ENCODE assay signal across 7 cellular contexts in the genomic region with DNA sequence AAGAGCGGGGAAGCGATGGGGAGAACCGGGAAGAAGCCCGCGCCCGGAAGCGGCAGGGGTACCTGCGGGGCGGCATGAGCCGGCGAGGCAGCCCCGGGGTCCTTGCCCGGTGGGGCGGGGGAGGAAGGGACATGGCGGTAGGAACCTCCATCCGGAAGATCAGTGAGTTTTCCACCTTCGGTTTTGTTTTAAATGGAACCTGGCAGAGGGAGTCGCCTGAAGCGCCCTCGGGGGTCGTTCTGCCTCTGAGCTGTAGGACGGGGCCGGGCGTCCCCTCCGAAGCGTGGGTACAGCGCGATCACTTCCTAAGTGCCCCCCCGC. TPM values are rescaled to one million over a fixed set of nuclear protein-coding genes. Genes with fewer than 3 reads are reported as not detected.
A peak's percentile ranks its signal among the peaks of the same experiment; 100 is the strongest.
DNase-seq lines count a peak whose midpoint lies in the region; ATAC-seq and TF ChIP-seq lines count a peak whose summit lies in the region.

No MANE protein-coding gene starts in this region.

- peaks cover 5% of the 10 kb centered on the region for H3K4me1 ChIP-seq in HEK293 (ENCODE audit: control insufficient read depth, insufficient read depth, low read length)
- peaks cover 0 to 43% (median 24%) of the 10 kb centered on the region in 4 donors for H3K4me1 ChIP-seq in sigmoid colon

- in situ Hi-C loops in GM13977 (cut with MboI; ENCODE audit: low pct_unique_long_range_greater_than_20kb, low sequenced_read_pairs, unreplicated experiment) = no loop called here

- DNase-seq in GM13977 (ENCODE audit: low spot score) = peak; percentile 55
- DNase-seq in fibroblast of the aortic adventitia (ENCODE audit: low read depth) = no peak
- no peak for DNase-seq in sigmoid colon

- peak; percentile 12 for ATAC-seq in SK-N-SH treated with all-trans-retinoic acid at 6 μM for 48 hours
- no peak for ATAC-seq in HG03097 (IDR thresholded peaks at IDR 0.05; ENCODE audit: low FRiP score, unreplicated experiment)
- ATAC-seq in HG03565 (IDR thresholded peaks at IDR 0.05; ENCODE audit: unreplicated experiment) = no peak

- H3K9me3 ChIP-seq in HEK293 (ENCODE audit: control insufficient read depth, insufficient read depth, low read depth, low read length) (no peaks in the 10 kb centered on the region), sigmoid colon (no peaks in the 10 kb centered on the region)

- TF ChIP-seq EP300 in sigmoid colon (IDR thresholded peaks at IDR 0.05) = no peak

- TF ChIP-seq POLR2A in sigmoid colon (IDR thresholded peaks at IDR 0.05) = no peak

- POLR2A ChIA-PET in HEK293 (lab: Yijun Ruan, JAX) = interaction anchor here (0.6 to 1.3 kb wide), 3 partner anchors 28 to 1834 kb away, joined by 4 to 8 read pairs (median 4); no protein-coding TSS in a partner anchor

- WGBS in sigmoid colon, 2 donors = 0 to 1% methylated on average over 29 of the region's 29 CpGs

- H3K27me3 ChIP-seq in sigmoid colon = no peaks in the 10 kb centered on the region

- H3K36me3 ChIP-seq in HEK293 (ENCODE audit: control insufficient read depth in 2 of 2, insufficient read depth in 1 of 2, low read length in 2 of 2) (peaks cover 17 to 30% of the 10 kb centered on the region in 2 experiments), sigmoid colon (peaks cover 0 to 7% (median 0%) of the 10 kb centered on the region in 4 donors)

- CTCF ChIA-PET in HEK293 (lab: Yijun Ruan, JAX) = interaction anchor here (0.6 to 0.9 kb wide), 4 partner anchors 77 to 1224 kb away, joined by 3 read pairs; no protein-coding TSS in a partner anchor

- H3K4me3 ChIP-seq in HEK293 (ENCODE audit: low read depth, low read length) = peak overlapping the region; percentile 77
- peak overlapping the region; percentile 84 for H3K4me3 ChIP-seq in fibroblast of the aortic adventitia (ENCODE audit: low read depth, low read length)
- peak overlapping the region; percentile 41 to 89 (median 78) for H3K4me3 ChIP-seq in sigmoid colon

- H3K27ac ChIP-seq in HEK293 (ENCODE audit: extremely low read depth, low read depth, low read length) (peak overlapping the region; percentile 81; the same call in 1 of the 2 replicates), sigmoid colon (peak overlapping the region; percentile 79 to 87 (median 80))

- intact Hi-C loops in sigmoid colon (cut with DNase I) = no loop called here

- TF ChIP-seq CTCF in GM13977 (IDR thresholded peaks at IDR 0.05; ENCODE audit: extremely low read depth, insufficient read depth, missing control alignments) = no peak
- TF ChIP-seq CTCF in HEK293 (tag by site-specific recombination; IDR thresholded peaks at IDR 0.05) = no peak
- TF ChIP-seq CTCF in fibroblast of the aortic adventitia (IDR thresholded peaks at IDR 0.05; ENCODE audit: insufficient read depth, low read length) = no peak
- TF ChIP-seq CTCF in sigmoid colon (IDR thresholded peaks at IDR 0.05) = no peak

TF ChIP-seq in HEK293, 187 proteins besides CTCF, POLR2A, EP300 and RAD21 (continues in another document):
- no peak for TF ChIP-seq SETDB1 (IDR thresholded peaks at IDR 0.05; ENCODE audit: insufficient read length, low read length)
- TF ChIP-seq ZNF610 (tag by site-specific recombination; IDR thresholded peaks at IDR 0.05; ENCODE audit: borderline replicate concordance) = no peak
- no peak for TF ChIP-seq ZNF76 (tag by site-specific recombination; IDR thresholded peaks at IDR 0.05; ENCODE audit: borderline replicate concordance, low read depth)
- TF ChIP-seq ZNF391 (tag by site-specific recombination; IDR thresholded peaks at IDR 0.05; ENCODE audit: borderline replicate concordance, low read depth) = 0 out of 2 replicates have a peak, but pooled peaks have one; percentile 4
- no peak for TF ChIP-seq ZNF707 (tag by site-specific recombination; IDR thresholded peaks at IDR 0.05)
- no peak for TF ChIP-seq ZNF132 (tag by site-specific recombination; IDR thresholded peaks at IDR 0.05; ENCODE audit: borderline replicate concordance)
- no peak for TF ChIP-seq ZNF19 (tag by site-specific recombination; IDR thresholded peaks at IDR 0.05; ENCODE audit: low read depth)
- TF ChIP-seq ZBTB48 (tag by site-specific recombination; IDR thresholded peaks at IDR 0.05) = no peak
- TF ChIP-seq, protein P1, sequence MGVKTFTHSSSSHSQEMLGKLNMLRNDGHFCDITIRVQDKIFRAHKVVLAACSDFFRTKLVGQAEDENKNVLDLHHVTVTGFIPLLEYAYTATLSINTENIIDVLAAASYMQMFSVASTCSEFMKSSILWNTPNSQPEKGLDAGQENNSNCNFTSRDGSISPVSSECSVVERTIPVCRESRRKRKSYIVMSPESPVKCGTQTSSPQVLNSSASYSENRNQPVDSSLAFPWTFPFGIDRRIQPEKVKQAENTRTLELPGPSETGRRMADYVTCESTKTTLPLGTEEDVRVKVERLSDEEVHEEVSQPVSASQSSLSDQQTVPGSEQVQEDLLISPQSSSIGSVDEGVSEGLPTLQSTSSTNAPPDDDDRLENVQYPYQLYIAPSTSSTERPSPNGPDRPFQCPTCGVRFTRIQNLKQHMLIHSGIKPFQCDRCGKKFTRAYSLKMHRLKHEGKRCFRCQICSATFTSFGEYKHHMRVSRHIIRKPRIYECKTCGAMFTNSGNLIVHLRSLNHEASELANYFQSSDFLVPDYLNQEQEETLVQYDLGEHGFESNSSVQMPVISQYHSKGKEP (tag by site-specific recombination; IDR thresholded peaks at IDR 0.05) = no peak
- TF ChIP-seq SP2 (tag by site-specific recombination; IDR thresholded peaks at IDR 0.05) = no peak
- no peak for TF ChIP-seq ZNF354C (tag by site-specific recombination; IDR thresholded peaks at IDR 0.05; ENCODE audit: borderline replicate concordance, low read depth)
- TF ChIP-seq ZNF239 (tag by site-specific recombination; IDR thresholded peaks at IDR 0.05) = no peak

TF ChIP-seq in SK-N-SH treated with all-trans-retinoic acid at 6 μM for 48 hours, 23 proteins besides CTCF, POLR2A, EP300 and RAD21 (continues in another document):
- no peak for TF ChIP-seq GLIS3 (CRISPR knock-in tag; IDR thresholded peaks at IDR 0.05)
- TF ChIP-seq TOX (CRISPR knock-in tag; IDR thresholded peaks at IDR 0.05; ENCODE audit: borderline replicate concordance) = no peak
- no peak for TF ChIP-seq ZNF70 (CRISPR knock-in tag; IDR thresholded peaks at IDR 0.05)
- TF ChIP-seq ZNF8 (CRISPR knock-in tag; IDR thresholded peaks at IDR 0.05) = no peak
- TF ChIP-seq, protein P2, sequence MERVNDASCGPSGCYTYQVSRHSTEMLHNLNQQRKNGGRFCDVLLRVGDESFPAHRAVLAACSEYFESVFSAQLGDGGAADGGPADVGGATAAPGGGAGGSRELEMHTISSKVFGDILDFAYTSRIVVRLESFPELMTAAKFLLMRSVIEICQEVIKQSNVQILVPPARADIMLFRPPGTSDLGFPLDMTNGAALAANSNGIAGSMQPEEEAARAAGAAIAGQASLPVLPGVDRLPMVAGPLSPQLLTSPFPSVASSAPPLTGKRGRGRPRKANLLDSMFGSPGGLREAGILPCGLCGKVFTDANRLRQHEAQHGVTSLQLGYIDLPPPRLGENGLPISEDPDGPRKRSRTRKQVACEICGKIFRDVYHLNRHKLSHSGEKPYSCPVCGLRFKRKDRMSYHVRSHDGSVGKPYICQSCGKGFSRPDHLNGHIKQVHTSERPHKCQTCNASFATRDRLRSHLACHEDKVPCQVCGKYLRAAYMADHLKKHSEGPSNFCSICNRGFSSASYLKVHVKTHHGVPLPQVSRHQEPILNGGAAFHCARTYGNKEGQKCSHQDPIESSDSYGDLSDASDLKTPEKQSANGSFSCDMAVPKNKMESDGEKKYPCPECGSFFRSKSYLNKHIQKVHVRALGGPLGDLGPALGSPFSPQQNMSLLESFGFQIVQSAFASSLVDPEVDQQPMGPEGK (CRISPR knock-in tag; IDR thresholded peaks at IDR 0.05; ENCODE audit: borderline replicate concordance) = no peak
- no peak for TF ChIP-seq CSDC2 (CRISPR knock-in tag; IDR thresholded peaks at IDR 0.05)
- no peak for TF ChIP-seq BACH2 (CRISPR knock-in tag; IDR thresholded peaks at IDR 0.05; ENCODE audit: borderline replicate concordance)
- TF ChIP-seq, protein P3, sequence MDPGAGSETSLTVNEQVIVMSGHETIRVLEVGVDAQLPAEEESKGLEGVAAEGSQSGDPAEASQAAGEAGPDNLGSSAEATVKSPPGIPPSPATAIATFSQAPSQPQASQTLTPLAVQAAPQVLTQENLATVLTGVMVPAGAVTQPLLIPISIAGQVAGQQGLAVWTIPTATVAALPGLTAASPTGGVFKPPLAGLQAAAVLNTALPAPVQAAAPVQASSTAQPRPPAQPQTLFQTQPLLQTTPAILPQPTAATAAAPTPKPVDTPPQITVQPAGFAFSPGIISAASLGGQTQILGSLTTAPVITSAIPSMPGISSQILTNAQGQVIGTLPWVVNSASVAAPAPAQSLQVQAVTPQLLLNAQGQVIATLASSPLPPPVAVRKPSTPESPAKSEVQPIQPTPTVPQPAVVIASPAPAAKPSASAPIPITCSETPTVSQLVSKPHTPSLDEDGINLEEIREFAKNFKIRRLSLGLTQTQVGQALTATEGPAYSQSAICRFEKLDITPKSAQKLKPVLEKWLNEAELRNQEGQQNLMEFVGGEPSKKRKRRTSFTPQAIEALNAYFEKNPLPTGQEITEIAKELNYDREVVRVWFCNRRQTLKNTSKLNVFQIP (CRISPR knock-in tag; IDR thresholded peaks at IDR 0.05; ENCODE audit: borderline replicate concordance, low read depth) = no peak
- TF ChIP-seq, protein P4, sequence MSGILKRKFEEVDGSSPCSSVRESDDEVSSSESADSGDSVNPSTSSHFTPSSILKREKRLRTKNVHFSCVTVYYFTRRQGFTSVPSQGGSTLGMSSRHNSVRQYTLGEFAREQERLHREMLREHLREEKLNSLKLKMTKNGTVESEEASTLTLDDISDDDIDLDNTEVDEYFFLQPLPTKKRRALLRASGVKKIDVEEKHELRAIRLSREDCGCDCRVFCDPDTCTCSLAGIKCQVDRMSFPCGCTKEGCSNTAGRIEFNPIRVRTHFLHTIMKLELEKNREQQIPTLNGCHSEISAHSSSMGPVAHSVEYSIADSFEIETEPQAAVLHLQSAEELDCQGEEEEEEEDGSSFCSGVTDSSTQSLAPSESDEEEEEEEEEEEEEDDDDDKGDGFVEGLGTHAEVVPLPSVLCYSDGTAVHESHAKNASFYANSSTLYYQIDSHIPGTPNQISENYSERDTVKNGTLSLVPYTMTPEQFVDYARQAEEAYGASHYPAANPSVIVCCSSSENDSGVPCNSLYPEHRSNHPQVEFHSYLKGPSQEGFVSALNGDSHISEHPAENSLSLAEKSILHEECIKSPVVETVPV (CRISPR knock-in tag; IDR thresholded peaks at IDR 0.05) = no peak
- no peak for TF ChIP-seq ZC3H10 (CRISPR knock-in tag; IDR thresholded peaks at IDR 0.05)
- TF ChIP-seq ZFP30 (CRISPR knock-in tag; IDR thresholded peaks at IDR 0.05) = no peak
- no peak for TF ChIP-seq ZFP3 (CRISPR knock-in tag; IDR thresholded peaks at IDR 0.05)
- TF ChIP-seq ARNTL (CRISPR knock-in tag; IDR thresholded peaks at IDR 0.05; ENCODE audit: borderline replicate concordance, low read depth) = no peak

RNA-seq across cellular contexts. Expression of a gene that starts 0.5 kb away (rescaled TPM):
- total RNA-seq in fibroblast of the aortic adventitia (ENCODE audit: low replicate concordance) = 39.1 and 111 TPM in 2 replicates
- 10 to 100 TPM; 27.5 to 94.7 (median 58.4) TPM for total RNA-seq in sigmoid colon
- polyA plus RNA-seq in sigmoid colon = 100 to 1,000 TPM in 1 of 3 donors, 10 to 100 TPM in 2; 26.4 to 105 (median 40.2) TPM
